Comparison of ENCODE assay signal across 21 cellular contexts in genomic region chr12:105559292-105559691, GRCh38.
DNase-seq lines count a peak whose midpoint lies in the region; ATAC-seq, FAIRE-seq and TF ChIP-seq lines count a peak whose summit lies in the region.
"Had no signal": no experiment of that assay in that cellular context is flagged by ENCODE, and none has a peak within 500 bp of the region (broad histone marks: within the 10 kb centered on the region; RNA-seq: fewer than 3 reads in every experiment).

No MANE protein-coding gene starts in this region.

- H3K79me2 ChIP-seq in K562 (ENCODE audit: control insufficient read depth, insufficient read depth, low read length): no peaks in the 10 kb centered on the region

- no peak for TF ChIP-seq POLR2A in K562 (conservative IDR thresholded peaks at IDR 0.05)

- H3K4me1 ChIP-seq in HEK293 (ENCODE audit: control insufficient read depth, insufficient read depth, low read length) (peaks cover 17% of the 10 kb centered on the region), K562 (replicated peaks in 1 of 2; ENCODE audit: control insufficient read depth in 2 of 2, insufficient read depth in 2 of 2, low read length in 2 of 2) (no peaks in the 10 kb centered on the region)
- H3K4me1 ChIP-seq: BLaER1 had no signal

- DNase-seq in K562 (ENCODE audit: extremely low read depth in 1 of 4, low spot score in 3 of 4): no peak
- DNase-seq in kidney tubule cell (ENCODE audit: low spot score): peak; percentile 73
- DNase-seq in renal cortical epithelial cell (ENCODE audit: low read depth): peak; percentile 62
- no peak for DNase-seq in urothelium cell line (ENCODE audit: low spot score)
- no peak for DNase-seq in NCI-H1105 (lab: John Stamatoyannopoulos, UW)
- no peak for DNase-seq in left colon
- DNase-seq: Caco-2; CD4-positive, CD25-positive, alpha-beta regulatory T cell; CD8-positive, alpha-beta T cell; DMS153; DND-41; GOT3; HCEC 1CT had no signal

- no peak for TF ChIP-seq CTCF in HEK293 (tag by site-specific recombination; IDR thresholded peaks at IDR 0.05)
- TF ChIP-seq CTCF in K562 (IDR thresholded peaks at IDR 0.05 in 2 of 3, conservative IDR thresholded peaks at IDR 0.05 in 1 of 3; ENCODE audit: insufficient read depth in 2 of 3, low read depth in 1 of 3, low read length in 3 of 3): no peak

- WGBS in K562 (ENCODE audit: insufficient coverage, low coverage, missing lambda C conversion rate): 0% methylated on average over 5 of the region's 5 CpGs

- no peaks in the 10 kb centered on the region for H4K20me1 ChIP-seq in K562 (replicated peaks; ENCODE audit: control insufficient read depth, insufficient read depth, low read length)
- H4K20me1 ChIP-seq: BLaER1 had no signal

- no peak overlapping the region for H2AFZ ChIP-seq in K562 (ENCODE audit: low read depth, low read length)

- CTCF ChIA-PET in HEK293 (lab: Yijun Ruan, JAX): interaction anchor here (0.6 kb wide), 1 partner anchor 548 kb away, joined by 4 read pairs; no protein-coding TSS in a partner anchor
- CTCF ChIA-PET in K562 (lab: Yijun Ruan, JAX; ENCODE audit: low intra/inter-chr PET ratio): no interaction called here

- no peaks in the 10 kb centered on the region for H3K9me3 ChIP-seq in HEK293 (ENCODE audit: control insufficient read depth, insufficient read depth, low read depth, low read length)
- no peaks in the 10 kb centered on the region for H3K9me3 ChIP-seq in K562 (replicated peaks; ENCODE audit: control insufficient read depth, insufficient read depth, low read depth, low read length)
- H3K9me3 ChIP-seq: BLaER1, Caco-2 had no signal

- FAIRE-seq in K562 (lab: Jason Lieb, UNC) (no peak), urothelium cell line (lab: Jason Lieb, UNC) (no peak)
- FAIRE-seq: A204.1, G401.6, GM12892, H54 had no signal

- H3K27ac ChIP-seq in HEK293 (ENCODE audit: extremely low read depth, low read depth, low read length) (no peak overlapping the region), K562 (ENCODE audit: extremely low read depth, low read depth, low read length) (no peak overlapping the region)
- H3K27ac ChIP-seq: 22Rv1, BLaER1, C4-2B had no signal

- TF ChIP-seq RAD21 in K562 (CRISPR knock-in tag; conservative IDR thresholded peaks at IDR 0.05 in 1 of 2, IDR thresholded peaks at IDR 0.05 in 1 of 2): no peak

- no peak overlapping the region for H3K9ac ChIP-seq in K562 (ENCODE audit: insufficient read depth in 1 of 2, low read depth in 2 of 2, low read length in 2 of 2)
- H3K9ac ChIP-seq: BLaER1 had no signal

- in situ Hi-C loops in K562 (cut with MboI): no loop called here

- no peaks in the 10 kb centered on the region for H3K36me3 ChIP-seq in HEK293 (ENCODE audit: control insufficient read depth in 2 of 2, insufficient read depth in 1 of 2, low read length in 2 of 2)
- H3K36me3 ChIP-seq in K562 (ENCODE audit: control insufficient read depth, insufficient read depth, low read length): no peaks in the 10 kb centered on the region
- H3K36me3 ChIP-seq: BLaER1 had no signal

- H3K4me3 ChIP-seq in HEK293 (ENCODE audit: low read depth, low read length) (no peak overlapping the region), K562 (no peak overlapping the region)
- H3K4me3 ChIP-seq: BLaER1 had no signal

- ATAC-seq in K562 (no peak), left colon (no peak)
- ATAC-seq: CD8-positive, alpha-beta T cell had no signal

- no TSS peak for BruUV-seq in K562 (replicated peaks; lab: Mats Ljungman, UMichigan)

- no peak overlapping the region for H3K4me2 ChIP-seq in K562 (ENCODE audit: insufficient read depth, low read length)
- H3K4me2 ChIP-seq: BLaER1 had no signal

- POLR2A ChIA-PET in HEK293 (lab: Yijun Ruan, JAX) (no interaction called here), K562 (lab: Yijun Ruan, JAX) (no interaction called here)

- intact Hi-C loops in K562 (cut with micrococcal nuclease): no loop called here
- intact Hi-C loops in left colon (cut with DNase I, micrococcal nuclease): no loop called here

- TF ChIP-seq EP300 in K562 (IDR thresholded peaks at IDR 0.05; ENCODE audit: low read length): no peak

- no peaks in the 10 kb centered on the region; a peak in 3 of 5 replicates for H3K27me3 ChIP-seq in K562 (ENCODE audit: control insufficient read depth in 2 of 2, insufficient read depth in 2 of 2, low read length in 2 of 2)
- H3K27me3 ChIP-seq: BLaER1 had no signal

- no peaks in the 10 kb centered on the region for H3K9me1 ChIP-seq in K562 (ENCODE audit: control insufficient read depth, insufficient read depth, low read length)

TF ChIP-seq in HEK293, 187 proteins besides CTCF, POLR2A, EP300 and RAD21:
- TF ChIP-seq REST (tag by site-specific recombination; IDR thresholded peaks at IDR 0.05) (no peak), ZNF600 (tag by site-specific recombination; IDR thresholded peaks at IDR 0.05) (no peak), ZNF585B (tag by site-specific recombination; IDR thresholded peaks at IDR 0.05) (0 out of 2 replicates have a peak, but pooled peaks have one; percentile 31)
TF ChIP-seq in HEK293: peak in this region for 1.

TF ChIP-seq in K562, 482 proteins besides CTCF, POLR2A, EP300 and RAD21:
- TF ChIP-seq RBM25 (IDR thresholded peaks at IDR 0.05; ENCODE audit: low read depth, low read length, severe bottlenecking) (peak; percentile 28), NR2C1 (IDR thresholded peaks at IDR 0.05) (no peak), NR2C1 (tag; IDR thresholded peaks at IDR 0.05) (no peak)
TF ChIP-seq in K562: peak in this region for 1.

Comparison
In these comparisons a context has a peak if more than half of its experiments do, and no peak if none do; other contexts are left out.
1. DNase-seq: peak in kidney tubule cell (single experiment) and renal cortical epithelial cell (single experiment); none in K562 (0 of 4), urothelium cell line (single experiment), NCI-H1105 (single experiment) and left colon (0 of 2).